Comparison of ENCODE assay signal across 8 cellular contexts in genomic region chr12:117850048-117850447, GRCh38.
A peak's percentile ranks its signal among the peaks of the same experiment; 100 is the strongest.
DNase-seq lines count a peak whose midpoint lies in the region; ATAC-seq and TF ChIP-seq lines count a peak whose summit lies in the region.

No MANE protein-coding gene starts in this region.

- TF ChIP-seq POLR2A in prostate gland (IDR thresholded peaks at IDR 0.05) = no peak

- H3K4me1 ChIP-seq in prostate gland (replicated peaks) = no peaks in the 10 kb centered on the region

- ATAC-seq in omental fat pad (ENCODE audit: low FRiP score) (no peak), HG02610 (IDR thresholded peaks at IDR 0.05; ENCODE audit: unreplicated experiment) (no peak)

- H3K27ac ChIP-seq in prostate gland = no peak overlapping the region

- CTCF ChIA-PET in HEK293T (lab: Yijun Ruan, JAX) = interaction anchor here (0.5 to 2.2 kb wide), 15 partner anchors 9 to 675 kb away, joined by 3 to 8 read pairs (median 3); no protein-coding TSS in a partner anchor

- TF ChIP-seq CTCF in prostate gland (IDR thresholded peaks at IDR 0.05) (peak; percentile 66 to 84 (median 76)), omental fat pad (IDR thresholded peaks at IDR 0.05) (no peak)

- POLR2A ChIA-PET in HEK293T (lab: Yijun Ruan, JAX) = no interaction called here

- H3K36me3 ChIP-seq in prostate gland = no peaks in the 10 kb centered on the region

- DNase-seq in NCI-H1417 (lab: John Stamatoyannopoulos, UW) = peak; percentile 42 to 81 (median 47)
- no peak for DNase-seq in NCI-H1417 treated with DMSO at 0.1 percent for 48 hours (lab: John Stamatoyannopoulos, UW)
- DNase-seq in HEK293T (ENCODE audit: extremely low spot score) = peak; percentile 73
- peak; percentile 67 for DNase-seq in RKO (ENCODE audit: low spot score)
- DNase-seq in fibroblast of gingiva (ENCODE audit: low read depth) = peak; percentile 8
- peak; percentile 20 for DNase-seq in prostate gland (ENCODE audit: low spot score)
- DNase-seq in omental fat pad (ENCODE audit: low spot score) = no peak

- no peaks in the 10 kb centered on the region for H3K27me3 ChIP-seq in prostate gland (replicated peaks; ENCODE audit: insufficient read depth)

- intact Hi-C loops in prostate gland (cut with DNase I) = no loop called here

- no peak overlapping the region for H3K4me3 ChIP-seq in prostate gland

- no peaks in the 10 kb centered on the region for H3K9me3 ChIP-seq in prostate gland

- 0% methylated on average over 2 of the region's 2 CpGs for WGBS in prostate gland

TF ChIP-seq in HEK293T, 16 proteins besides CTCF, POLR2A, EP300 and RAD21:
- TF ChIP-seq L3MBTL2 (conservative IDR thresholded peaks at IDR 0.05) (no peak), ARNT (IDR thresholded peaks at IDR 0.05) (no peak), ELF4 (IDR thresholded peaks at IDR 0.05) (no peak), SUZ12 (IDR thresholded peaks at IDR 0.05) (no peak), FOXK2 (IDR thresholded peaks at IDR 0.05) (no peak), ZNF384 (IDR thresholded peaks at IDR 0.05) (no peak), HDGF (IDR thresholded peaks at IDR 0.05; ENCODE audit: borderline replicate concordance) (no peak), LEF1 (IDR thresholded peaks at IDR 0.05; ENCODE audit: borderline replicate concordance) (no peak), FOXA1 (IDR thresholded peaks at IDR 0.05) (no peak), TARDBP (IDR thresholded peaks at IDR 0.05) (no peak), FOXM1 (IDR thresholded peaks at IDR 0.05; ENCODE audit: borderline replicate concordance) (no peak)

Comparison
In these comparisons a context has a peak if more than half of its experiments do, and no peak if none do; other contexts are left out.
1. DNase-seq: peak in NCI-H1417 (3 of 3), HEK293T (single experiment), RKO (single experiment), fibroblast of gingiva (single experiment) and prostate gland (single experiment); none in NCI-H1417 treated with DMSO at 0.1 percent for 48 hours (single experiment) and omental fat pad (single experiment).
2. CTCF ChIP-seq: peak in prostate gland (4 of 4); none in omental fat pad (0 of 3).